29 cellular contexts compared by ENCODE assay signal in genomic region chr2:145018502-145018901, GRCh38.
"Had no signal": no experiment of that assay in that cellular context is flagged by ENCODE, and none has a peak within 500 bp of the region (broad histone marks: within the 10 kb centered on the region; RNA-seq: fewer than 3 reads in every experiment).

No MANE protein-coding gene starts in this region.

- H3K4me3 Mint-ChIP-seq: activated CD4-positive, alpha-beta memory T cell treated with anti-CD3 and anti-CD28 coated beads for 36 hours; activated CD4-positive, alpha-beta T cell treated with anti-CD3 and anti-CD28 coated beads, Interleukin-2, amount 10 ng/mL, durations not matched to agents 7 days and 5 days; activated naive CD4-positive, alpha-beta T cell treated with anti-CD3 and anti-CD28 coated beads for 36 hours; activated naive CD8-positive, alpha-beta T cell; activated T-cell treated with anti-CD3 and anti-CD28 coated beads, Interleukin-2, amount 50 U/mL, for 4 hours; activated T-helper 17 cell treated with anti-CD3 and anti-CD28 coated beads, Interleukin-2, amount 50 U/mL, for 72 hours; brain; T-cell had no signal

- H3K9me3 Mint-ChIP-seq: activated CD4-positive, alpha-beta memory T cell treated with anti-CD3 and anti-CD28 coated beads for 36 hours; activated CD4-positive, alpha-beta T cell treated with anti-CD3 and anti-CD28 coated beads, Interleukin-2, amount 10 ng/mL, durations not matched to agents 7 days and 5 days; activated naive CD4-positive, alpha-beta T cell treated with anti-CD3 and anti-CD28 coated beads for 36 hours; activated T-cell treated with anti-CD3 and anti-CD28 coated beads, Interleukin-2, amount 50 U/mL, for 4 hours; activated T-helper 17 cell treated with anti-CD3 and anti-CD28 coated beads, Interleukin-2, amount 50 U/mL, for 72 hours; brain; T-cell had no signal

- FAIRE-seq: astrocyte, colon had no signal

- H3K27me3 Mint-ChIP-seq: activated CD4-positive, alpha-beta memory T cell treated with anti-CD3 and anti-CD28 coated beads for 36 hours; activated CD4-positive, alpha-beta T cell treated with anti-CD3 and anti-CD28 coated beads, Interleukin-2, amount 10 ng/mL, durations not matched to agents 7 days and 5 days; activated T-helper 17 cell treated with anti-CD3 and anti-CD28 coated beads, Interleukin-2, amount 50 U/mL, for 72 hours; brain; T-cell had no signal

- DNase-seq: activated CD4-positive, alpha-beta memory T cell treated with anti-CD3 and anti-CD28 coated beads for 36 hours; activated CD4-positive, alpha-beta T cell treated with anti-CD3 and anti-CD28 coated beads, Interleukin-2, amount 10 ng/mL, durations not matched to agents 7 days and 5 days; activated CD4-positive, CD25-positive, alpha-beta regulatory T cell; activated CD8-positive, alpha-beta memory T cell treated with anti-CD3 and anti-CD28 coated beads for 24 hours; activated gamma-delta T cell; activated naive CD4-positive, alpha-beta T cell treated with anti-CD3 and anti-CD28 coated beads for 36 hours; activated T-cell treated with anti-CD3 and anti-CD28 coated beads, Interleukin-2, amount 50 U/mL, for 4 hours; amygdala; cerebellar nuclear complex; Karpas-422; NCI-H1105 treated with DMSO at 0.1 percent for 48 hours; NCI-H1436 treated with DMSO at 0.1 percent for 48 hours; NCI-H187; NCI-H2081; NCI-H2171; NCI-H2227 treated with DMSO at 0.1 percent for 48 hours; NCI-H446 treated with DMSO at 0.1 percent for 48 hours; NCI-H69; SHP77 treated with DMSO at 0.1 percent for 48 hours; T-cell; T-helper 2 cell; T1000 had no signal

- H3K27ac Mint-ChIP-seq: activated CD4-positive, alpha-beta memory T cell treated with anti-CD3 and anti-CD28 coated beads for 36 hours; activated CD4-positive, alpha-beta T cell treated with anti-CD3 and anti-CD28 coated beads, Interleukin-2, amount 10 ng/mL, durations not matched to agents 7 days and 5 days; activated naive CD4-positive, alpha-beta T cell treated with anti-CD3 and anti-CD28 coated beads for 36 hours; activated naive CD8-positive, alpha-beta T cell; activated T-helper 17 cell treated with anti-CD3 and anti-CD28 coated beads, Interleukin-2, amount 50 U/mL, for 72 hours; brain; T-cell had no signal

- H3K4me1 Mint-ChIP-seq: activated CD4-positive, alpha-beta T cell treated with anti-CD3 and anti-CD28 coated beads, Interleukin-2, amount 10 ng/mL, durations not matched to agents 7 days and 5 days; activated T-helper 17 cell treated with anti-CD3 and anti-CD28 coated beads, Interleukin-2, amount 50 U/mL, for 72 hours; T-cell had no signal

- H3K36me3 Mint-ChIP-seq: activated CD4-positive, alpha-beta memory T cell treated with anti-CD3 and anti-CD28 coated beads for 36 hours; activated naive CD8-positive, alpha-beta T cell; brain; T-cell had no signal

- H3K4me3 ChIP-seq: SK-N-MC had no signal

- H3K27ac ChIP-seq: SK-N-MC, VCaP had no signal

- ATAC-seq: activated T-cell treated with anti-CD3 and anti-CD28 coated beads, Interleukin-2, amount 50 U/mL, for 4 hours; activated T-helper 17 cell treated with anti-CD3 and anti-CD28 coated beads, Interleukin-2, amount 50 U/mL, for 72 hours; T-cell had no signal
